ENCODE assay signal across 8 cellular contexts in the genomic region with DNA sequence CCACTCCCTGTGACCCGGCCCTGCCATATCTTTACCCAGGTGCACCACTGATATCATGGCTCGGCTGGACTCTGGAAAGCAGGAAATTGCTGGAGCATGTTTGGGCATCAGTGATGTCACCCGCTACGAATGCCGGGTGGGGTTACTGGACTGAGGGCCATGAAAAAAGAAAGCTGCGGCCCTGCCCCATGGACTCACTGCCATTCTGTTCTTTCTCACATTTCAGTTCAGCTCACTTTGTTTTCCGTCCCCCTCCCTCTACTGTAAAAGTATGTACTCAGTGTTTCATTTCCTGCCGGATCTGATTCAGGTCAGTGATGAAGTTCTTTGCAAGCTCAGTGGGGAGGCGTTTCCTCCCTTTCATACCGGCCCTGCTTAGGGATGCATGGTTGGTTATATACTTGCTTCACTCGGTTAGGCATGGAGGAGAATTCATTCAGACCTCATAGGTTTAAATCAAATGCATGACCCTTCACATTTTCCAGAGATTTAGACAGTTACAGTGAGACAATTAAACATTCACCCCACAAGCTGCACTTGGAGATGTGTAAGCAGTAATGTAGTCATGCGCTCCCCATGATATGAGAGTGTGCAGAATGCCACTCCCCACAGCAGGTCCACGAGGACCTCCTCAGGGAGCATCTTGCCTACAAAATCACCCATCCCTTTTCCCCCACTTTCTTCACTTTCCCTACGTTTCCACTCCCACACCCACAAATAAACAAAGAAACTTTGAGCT.
DNase-seq lines count a peak whose midpoint lies in the region; ATAC-seq and TF ChIP-seq lines count a peak whose summit lies in the region.
"Not testable (repeated sequence)": the region's sequence is repeated elsewhere in the genome, so short reads cannot be mapped to it uniquely, and the experiment has no call there.

No MANE protein-coding gene starts in this region.

- peak overlapping the region; percentile 6 to 80 (median 50) for H3K27ac Mint-ChIP-seq in CD4-positive, alpha-beta memory T cell
- H3K27ac Mint-ChIP-seq in T-helper 1 cell treated with Interleukin-12 subunit alpha and Interleukin-12 subunit beta and Interleukin-4 antibody, amounts not matched to agents 30 μg/mL and 1 μg/mL, for 36 hours: peak overlapping the region; percentile 78
- H3K27ac Mint-ChIP-seq in neural progenitor cell: peak overlapping the region; percentile 52
- H3K27ac Mint-ChIP-seq in stimulated activated naive B cell treated with anti-CD40 and anti-IgM and Interleukin-4, amounts not matched to agents 10 μg/mL and 1 μg/mL and 100 μg/mL, for 72 hours: not testable (repeated sequence)

- H3K4me1 ChIP-seq in CD4-positive, alpha-beta memory T cell (ENCODE audit: insufficient read depth, low read length); Karpas-422 (ENCODE audit: low read length); adipocyte (ENCODE audit: control insufficient read depth, insufficient read depth, low read length); esophagus squamous epithelium; neural progenitor cell: not testable (repeated sequence)

- peak; percentile 37 to 55 (median 43) for DNase-seq in CD4-positive, alpha-beta memory T cell
- DNase-seq in Karpas-422 (peak; percentile 40), adipocyte (ENCODE audit: low read depth) (peak; percentile 57), islet precursor cell (peak; percentile 60), neural progenitor cell (ENCODE audit: low spot score) (peak; percentile 1)
- DNase-seq in esophagus squamous epithelium (lab: John Stamatoyannopoulos, UW): not testable (repeated sequence)
- peak; percentile 33 for DNase-seq in stimulated activated naive B cell treated with anti-CD40 and anti-IgM and Interleukin-4, amounts not matched to agents 10 μg/mL and 1 μg/mL and 100 μg/mL, for 72 hours

- H3K79me2 ChIP-seq in Karpas-422 (ENCODE audit: low read length); neural progenitor cell (ENCODE audit: low read depth): not testable (repeated sequence)

- not testable (repeated sequence) for H3K9me3 ChIP-seq in CD4-positive, alpha-beta memory T cell (ENCODE audit: control insufficient read depth in 1 of 2, low read length in 2 of 2); Karpas-422 (ENCODE audit: low read length); adipocyte (ENCODE audit: control insufficient read depth, low read length); esophagus squamous epithelium; neural progenitor cell (ENCODE audit: low read depth)

- POLR2A ChIA-PET in CD4-positive, alpha-beta memory T cell (lab: Charles Lee; ENCODE audit: partially characterized antibody): not testable (repeated sequence)

- TF ChIP-seq CTCF in esophagus squamous epithelium (IDR thresholded peaks at IDR 0.05); neural progenitor cell (IDR thresholded peaks at IDR 0.05): not testable (repeated sequence)

- H3K36me3 Mint-ChIP-seq in CD4-positive, alpha-beta memory T cell; T-helper 1 cell treated with Interleukin-12 subunit alpha and Interleukin-12 subunit beta and Interleukin-4 antibody, amounts not matched to agents 30 μg/mL and 1 μg/mL, for 36 hours (ENCODE audit: low read depth); neural progenitor cell; stimulated activated naive B cell treated with anti-CD40 and anti-IgM and Interleukin-4, amounts not matched to agents 10 μg/mL and 1 μg/mL and 100 μg/mL, for 72 hours: not testable (repeated sequence)

- CTCF ChIA-PET in CD4-positive, alpha-beta memory T cell (lab: Charles Lee; ENCODE audit: partially characterized antibody): not testable (repeated sequence)

- not testable (repeated sequence) for H3K9me2 ChIP-seq in Karpas-422 (replicated peaks; ENCODE audit: insufficient read depth, low read length)

- not testable (repeated sequence) for H4K20me1 ChIP-seq in Karpas-422 (ENCODE audit: insufficient read depth, low read depth, low read length); neural progenitor cell (ENCODE audit: low read depth)

- intact Hi-C loops in CD4-positive, alpha-beta memory T cell (cut with micrococcal nuclease); esophagus squamous epithelium (cut with DNase I): not testable (repeated sequence)

- not testable (repeated sequence) for H3K4me3 ChIP-seq in CD4-positive, alpha-beta memory T cell (ENCODE audit: low read length in 2 of 2); Karpas-422 (ENCODE audit: low read length); adipocyte (ENCODE audit: low read length); esophagus squamous epithelium; neural progenitor cell

- H3K4me2 ChIP-seq in Karpas-422 (ENCODE audit: low read depth, low read length, poor library complexity, severe bottlenecking); neural progenitor cell: not testable (repeated sequence)

- not testable (repeated sequence) for H3K27me3 ChIP-seq in CD4-positive, alpha-beta memory T cell (ENCODE audit: insufficient read depth, low read length); Karpas-422 (ENCODE audit: low read length); adipocyte (replicated peaks; ENCODE audit: control insufficient read depth, insufficient read depth, low read length); esophagus squamous epithelium
- H3K27me3 ChIP-seq in neural progenitor cell: peaks cover 16% of the 10 kb centered on the region

- not testable (repeated sequence) for H3K27me3 Mint-ChIP-seq in CD4-positive, alpha-beta memory T cell; T-helper 1 cell treated with Interleukin-12 subunit alpha and Interleukin-12 subunit beta and Interleukin-4 antibody, amounts not matched to agents 30 μg/mL and 1 μg/mL, for 36 hours (ENCODE audit: low read depth); neural progenitor cell (ENCODE audit: insufficient read depth, low read depth); stimulated activated naive B cell treated with anti-CD40 and anti-IgM and Interleukin-4, amounts not matched to agents 10 μg/mL and 1 μg/mL and 100 μg/mL, for 72 hours

- not testable (repeated sequence) for ATAC-seq in stimulated activated naive B cell treated with anti-CD40 and anti-IgM and Interleukin-4, amounts not matched to agents 10 μg/mL and 1 μg/mL and 100 μg/mL, for 72 hours (replicated peaks)

- not testable (repeated sequence) for H3K9ac ChIP-seq in Karpas-422 (ENCODE audit: low read length); adipocyte (ENCODE audit: low read length); neural progenitor cell

- 27 to 49% methylated on average over 5 to 6 of the region's 14 CpGs for WGBS in esophagus squamous epithelium, 2 donors

- H3K4me3 Mint-ChIP-seq in CD4-positive, alpha-beta memory T cell: peak overlapping the region in 7 of 8 donors; percentile 37 to 79 (median 52)
- H3K4me3 Mint-ChIP-seq in T-helper 1 cell treated with Interleukin-12 subunit alpha and Interleukin-12 subunit beta and Interleukin-4 antibody, amounts not matched to agents 30 μg/mL and 1 μg/mL, for 36 hours: peak overlapping the region; percentile 33
- peak overlapping the region; percentile 19 for H3K4me3 Mint-ChIP-seq in neural progenitor cell
- peak overlapping the region; percentile 15 to 43 for H3K4me3 Mint-ChIP-seq in stimulated activated naive B cell treated with anti-CD40 and anti-IgM and Interleukin-4, amounts not matched to agents 10 μg/mL and 1 μg/mL and 100 μg/mL, for 72 hours

- H2AFZ ChIP-seq in Karpas-422 (ENCODE audit: low read length); neural progenitor cell (replicated peaks): not testable (repeated sequence)

- H3K27ac ChIP-seq in CD4-positive, alpha-beta memory T cell (ENCODE audit: low read depth, low read length); Karpas-422 (ENCODE audit: low read length); neural progenitor cell: not testable (repeated sequence)
- peak overlapping the region; percentile 42 to 75 (median 66) for H3K27ac ChIP-seq in esophagus squamous epithelium

- peaks cover 4 to 18% (median 8%) of the 10 kb centered on the region in 4 donors for H3K4me1 Mint-ChIP-seq in CD4-positive, alpha-beta memory T cell
- H3K4me1 Mint-ChIP-seq in T-helper 1 cell treated with Interleukin-12 subunit alpha and Interleukin-12 subunit beta and Interleukin-4 antibody, amounts not matched to agents 30 μg/mL and 1 μg/mL, for 36 hours (ENCODE audit: low read depth); neural progenitor cell; stimulated activated naive B cell treated with anti-CD40 and anti-IgM and Interleukin-4, amounts not matched to agents 10 μg/mL and 1 μg/mL and 100 μg/mL, for 72 hours: not testable (repeated sequence)

- H3K9me3 Mint-ChIP-seq in CD4-positive, alpha-beta memory T cell; T-helper 1 cell treated with Interleukin-12 subunit alpha and Interleukin-12 subunit beta and Interleukin-4 antibody, amounts not matched to agents 30 μg/mL and 1 μg/mL, for 36 hours; neural progenitor cell; stimulated activated naive B cell treated with anti-CD40 and anti-IgM and Interleukin-4, amounts not matched to agents 10 μg/mL and 1 μg/mL and 100 μg/mL, for 72 hours: not testable (repeated sequence)

- H3K36me3 ChIP-seq in CD4-positive, alpha-beta memory T cell (ENCODE audit: insufficient read depth, low read length); Karpas-422 (ENCODE audit: insufficient read depth, low read length); adipocyte (ENCODE audit: control insufficient read depth, insufficient read depth, low read length, severe bottlenecking); esophagus squamous epithelium; neural progenitor cell: not testable (repeated sequence)

- H3F3A ChIP-seq in neural progenitor cell (ENCODE audit: low read depth): not testable (repeated sequence)

- not testable (repeated sequence) for TF ChIP-seq POLR2A in esophagus squamous epithelium (IDR thresholded peaks at IDR 0.05)
